In genomic region chr3:67001086-67001861, GRCh38 we compare ENCODE assay signal across 20 cellular contexts. TPM values are rescaled to one million over a fixed set of nuclear protein-coding genes. Genes with fewer than 3 reads are reported as not detected.
DNase-seq lines count a peak whose midpoint lies in the region; ATAC-seq, FAIRE-seq and TF ChIP-seq lines count a peak whose summit lies in the region.
"Had no signal": no experiment of that assay in that cellular context is flagged by ENCODE, and none has a peak within 500 bp of the region (broad histone marks: within the 10 kb centered on the region; RNA-seq: fewer than 3 reads in every experiment).

No MANE protein-coding gene starts in this region.

- TSS peak; percentile 16 for BruUV-seq in K562 (replicated peaks; lab: Mats Ljungman, UMichigan)

- peaks cover 6% of the 10 kb centered on the region for H3K27me3 Mint-ChIP-seq in stimulated activated naive CD8-positive, alpha-beta T cell treated with anti-CD3 and anti-CD28 coated beads, Interleukin-15, Interleukin-2, amounts not matched to agents 100 ng/mL and 50 ng/mL, for 24 hours
- no peaks in the 10 kb centered on the region for H3K27me3 Mint-ChIP-seq in effector memory CD8-positive, alpha-beta T cell

- H3K27ac ChIP-seq in SU-DHL-6 (ENCODE audit: low read depth, low read length) (peak overlapping the region; percentile 8; the same call in 1 of the 2 replicates), K562 (ENCODE audit: extremely low read depth, low read depth, low read length) (no peak overlapping the region)
- H3K27ac ChIP-seq: dorsolateral prefrontal cortex, right lobe of liver had no signal

- no peak for TF ChIP-seq POLR2A in K562 (conservative IDR thresholded peaks at IDR 0.05)

- H3K4me1 ChIP-seq in K562 (replicated peaks in 1 of 2; ENCODE audit: control insufficient read depth in 2 of 2, insufficient read depth in 2 of 2, low read length in 2 of 2): peaks cover 4 to 14% of the 10 kb centered on the region in 2 experiments; a peak in 3 of 5 replicates
- H3K4me1 ChIP-seq: right lobe of liver had no signal

- no peak for TF ChIP-seq RAD21 in K562 (CRISPR knock-in tag; conservative IDR thresholded peaks at IDR 0.05 in 1 of 2, IDR thresholded peaks at IDR 0.05 in 1 of 2)

- CTCF ChIA-PET in K562 (lab: Yijun Ruan, JAX; ENCODE audit: low intra/inter-chr PET ratio): no interaction called here

- H3K79me2 ChIP-seq in SU-DHL-6 (ENCODE audit: insufficient read depth, low read length) (peaks cover 80% of the 10 kb centered on the region), K562 (ENCODE audit: control insufficient read depth, insufficient read depth, low read length) (peaks cover 62% of the 10 kb centered on the region)

- H3K9me3 Mint-ChIP-seq in stimulated activated naive CD8-positive, alpha-beta T cell treated with anti-CD3 and anti-CD28 coated beads, Interleukin-15, Interleukin-2, amounts not matched to agents 100 ng/mL and 50 ng/mL, for 24 hours: no peaks in the 10 kb centered on the region
- no peaks in the 10 kb centered on the region for H3K9me3 Mint-ChIP-seq in effector memory CD8-positive, alpha-beta T cell
- H3K9me3 Mint-ChIP-seq: activated naive CD8-positive, alpha-beta T cell treated with anti-CD3 and anti-CD28 coated beads, Interleukin-2, amount 10 ng/mL, durations not matched to agents 7 days and 5 days had no signal

- DNase-seq in stimulated activated naive CD8-positive, alpha-beta T cell treated with anti-CD3 and anti-CD28 coated beads, Interleukin-15, Interleukin-2, amounts not matched to agents 100 U/mL and 50 U/mL, for 24 hours: no peak
- DNase-seq in K562 (ENCODE audit: extremely low read depth in 1 of 4, low spot score in 3 of 4) (no peak), NCI-H2196 (lab: John Stamatoyannopoulos, UW; ENCODE audit: unreplicated experiment) (no peak)
- DNase-seq in activated CD4-positive, CD25-positive, alpha-beta regulatory T cell treated with anti-CD3 and anti-CD28 coated beads, Interleukin-2, amount 50 U/mL, for 72 hours: no peak
- no peak for DNase-seq in effector memory CD8-positive, alpha-beta T cell
- DNase-seq: activated naive CD8-positive, alpha-beta T cell treated with anti-CD3 and anti-CD28 coated beads, Interleukin-2, amount 10 ng/mL, durations not matched to agents 7 days and 5 days; dorsolateral prefrontal cortex; H7; KBM-7; left ventricle myocardium inferior; mucosa of descending colon; NCI-H774; right lobe of liver; substantia nigra had no signal

- no peak for TF ChIP-seq CTCF in SU-DHL-6 (IDR thresholded peaks at IDR 0.05; ENCODE audit: insufficient read depth, low read length, poor library complexity, severe bottlenecking)
- no peak for TF ChIP-seq CTCF in K562 (IDR thresholded peaks at IDR 0.05 in 2 of 3, conservative IDR thresholded peaks at IDR 0.05 in 1 of 3; ENCODE audit: insufficient read depth in 2 of 3, low read depth in 1 of 3, low read length in 3 of 3)

- H3K9me1 ChIP-seq in K562 (ENCODE audit: control insufficient read depth, insufficient read depth, low read length): no peaks in the 10 kb centered on the region

- H3K9me3 ChIP-seq in SU-DHL-6 (ENCODE audit: insufficient read depth, low read length) (no peaks in the 10 kb centered on the region), K562 (replicated peaks; ENCODE audit: control insufficient read depth, insufficient read depth, low read depth, low read length) (no peaks in the 10 kb centered on the region)
- H3K9me3 ChIP-seq: left ventricle myocardium inferior, mucosa of descending colon, right lobe of liver had no signal

- H3K4me3 Mint-ChIP-seq in stimulated activated naive CD8-positive, alpha-beta T cell treated with anti-CD3 and anti-CD28 coated beads, Interleukin-15, Interleukin-2, amounts not matched to agents 100 ng/mL and 50 ng/mL, for 24 hours: peak overlapping the region; percentile 70
- no peak overlapping the region for H3K4me3 Mint-ChIP-seq in effector memory CD8-positive, alpha-beta T cell

- peaks cover 75% of the 10 kb centered on the region for H3K4me1 Mint-ChIP-seq in stimulated activated naive CD8-positive, alpha-beta T cell treated with anti-CD3 and anti-CD28 coated beads, Interleukin-15, Interleukin-2, amounts not matched to agents 100 ng/mL and 50 ng/mL, for 24 hours (ENCODE audit: low read depth)
- peaks cover 25 to 38% of the 10 kb centered on the region in 2 donors for H3K4me1 Mint-ChIP-seq in effector memory CD8-positive, alpha-beta T cell (ENCODE audit: low read depth in 2 of 2)

- H3K9ac ChIP-seq in SU-DHL-6 (ENCODE audit: low read length): peak overlapping the region; percentile 43
- 0 out of 4 replicates have a peak overlapping the region, but pooled peaks of 1 of the 2 experiments have one; percentile 21 for H3K9ac ChIP-seq in K562 (ENCODE audit: insufficient read depth in 1 of 2, low read depth in 2 of 2, low read length in 2 of 2)

- WGBS in K562 (ENCODE audit: insufficient coverage, low coverage, missing lambda C conversion rate): 56% methylated on average over 8 of the region's 8 CpGs

- H3K4me3 ChIP-seq in SU-DHL-6 (ENCODE audit: insufficient read depth, low read length, poor library complexity, severe bottlenecking) (peak overlapping the region; percentile 74), K562 (no peak overlapping the region; the same call in 1 of the 2 replicates)
- H3K4me3 ChIP-seq: mucosa of descending colon, right lobe of liver had no signal

- peaks cover 28% of the 10 kb centered on the region for H3F3A ChIP-seq in SU-DHL-6 (ENCODE audit: insufficient read depth)

- no peak for ATAC-seq in stimulated activated naive CD8-positive, alpha-beta T cell treated with anti-CD3 and anti-CD28 coated beads, Interleukin-15, Interleukin-2, amounts not matched to agents 100 U/mL and 50 U/mL, for 24 hours
- ATAC-seq in K562 (no peak), HG03521 (IDR thresholded peaks at IDR 0.05; ENCODE audit: unreplicated experiment) (no peak)
- ATAC-seq in effector memory CD8-positive, alpha-beta T cell (replicated peaks): no peak
- ATAC-seq: esophagus mucosa, mucosa of descending colon, Panc1, right lobe of liver had no signal

- H3K36me3 Mint-ChIP-seq in stimulated activated naive CD8-positive, alpha-beta T cell treated with anti-CD3 and anti-CD28 coated beads, Interleukin-15, Interleukin-2, amounts not matched to agents 100 ng/mL and 50 ng/mL, for 24 hours (ENCODE audit: low read depth): peaks cover 56% of the 10 kb centered on the region
- peaks cover 21% of the 10 kb centered on the region for H3K36me3 Mint-ChIP-seq in effector memory CD8-positive, alpha-beta T cell (ENCODE audit: insufficient read depth)

- POLR2A ChIA-PET in K562 (lab: Yijun Ruan, JAX): no interaction called here

- peak overlapping the region; percentile 70 for H3K27ac Mint-ChIP-seq in stimulated activated naive CD8-positive, alpha-beta T cell treated with anti-CD3 and anti-CD28 coated beads, Interleukin-15, Interleukin-2, amounts not matched to agents 100 ng/mL and 50 ng/mL, for 24 hours
- peak overlapping the region in 1 of 2 donors; percentile 48 for H3K27ac Mint-ChIP-seq in effector memory CD8-positive, alpha-beta T cell
- H3K27ac Mint-ChIP-seq: activated naive CD8-positive, alpha-beta T cell treated with anti-CD3 and anti-CD28 coated beads, Interleukin-2, amount 10 ng/mL, durations not matched to agents 7 days and 5 days had no signal

- H4K20me1 ChIP-seq in SU-DHL-6 (ENCODE audit: low read depth, low read length) (peaks cover 48% of the 10 kb centered on the region), K562 (replicated peaks; ENCODE audit: control insufficient read depth, insufficient read depth, low read length) (no peaks in the 10 kb centered on the region)

- in situ Hi-C loops in K562 (cut with MboI): loop anchor here (25.0 kb wide), 1 partner anchor 1339 kb away; no protein-coding TSS in a partner anchor

- H3K4me2 ChIP-seq in SU-DHL-6 (ENCODE audit: low read depth, low read length, poor library complexity, severe bottlenecking) (peak overlapping the region; percentile 99), K562 (ENCODE audit: insufficient read depth, low read length) (peak overlapping the region; percentile 30; the same call in 1 of the 2 replicates)

- H3K36me3 ChIP-seq in SU-DHL-6 (ENCODE audit: low read length) (peaks cover 47% of the 10 kb centered on the region), K562 (ENCODE audit: control insufficient read depth, insufficient read depth, low read length) (peaks cover 32% of the 10 kb centered on the region; the same call in 2 of the 3 replicates)
- H3K36me3 ChIP-seq: right lobe of liver had no signal

- TF ChIP-seq EP300 in K562 (IDR thresholded peaks at IDR 0.05; ENCODE audit: low read length): no peak

- H3K9me2 ChIP-seq in SU-DHL-6 (replicated peaks; ENCODE audit: insufficient read depth, low read length): no peaks in the 10 kb centered on the region

- intact Hi-C loops in K562 (cut with micrococcal nuclease): no loop called here

- no peak for FAIRE-seq in K562 (lab: Jason Lieb, UNC)
- FAIRE-seq: bronchial epithelial cell had no signal

- H2AFZ ChIP-seq in SU-DHL-6 (ENCODE audit: low read depth, low read length, severe bottlenecking): no peak overlapping the region
- H2AFZ ChIP-seq in K562 (ENCODE audit: low read depth, low read length): no peak overlapping the region

- H3K27me3 ChIP-seq in SU-DHL-6 (ENCODE audit: low read length) (no peaks in the 10 kb centered on the region), K562 (ENCODE audit: control insufficient read depth in 2 of 2, insufficient read depth in 2 of 2, low read length in 2 of 2) (no peaks in the 10 kb centered on the region)
- H3K27me3 ChIP-seq: dorsolateral prefrontal cortex had no signal

RNA-seq across cellular contexts. Expression of gene KBTBD8, which starts 3.2 kb away (rescaled TPM):
- total RNA-seq in K562 (2011; cell fraction: chromatin; rRNA removed; ENCODE audit: low replicate concordance): 7.1 and 16.3 TPM in 2 replicates
- 2.1 and 2.8 TPM in 2 replicates for total RNA-seq in K562 (2011; cell fraction: nucleolus; rRNA removed)
- total RNA-seq in K562 (2011; cell fraction: nucleoplasm; rRNA removed): 6.5 and 6.6 TPM in 2 replicates
- 2.7 and 4.8 TPM in 2 replicates for total RNA-seq in K562 (2014; rRNA removed)
- 9.1 and 10.9 TPM in 2 replicates for total RNA-seq in K562 (2014; rRNA removed; fragmentation: Illumina TruSeq; extraction: Trizol)
- total RNA-seq in K562 (2015; rRNA removed; fragmentation: Illumina TruSeq; extraction: Trizol): 9.1 and 10.5 TPM in 2 replicates
- 7.7 and 7.8 TPM in 2 replicates for total RNA-seq in K562 (2021)
- 4.5 and 5.9 TPM in 2 replicates for polyA plus RNA-seq in K562 (2011; rRNA removed)
- 0.39 and 2.1 TPM in 2 replicates for polyA plus RNA-seq in K562 (2011; cell fraction: cytosol; rRNA removed)
- polyA plus RNA-seq in K562 (2011; cell fraction: nucleus; rRNA removed): 2.3 and 2.8 TPM in 2 replicates
- 3.8 and 3.9 TPM in 2 replicates for polyA plus RNA-seq in K562 (2012)
- 5.6 and 6.5 TPM in 2 replicates for polyA plus RNA-seq in K562 (2014; fragmentation: Illumina TruSeq; extraction: Trizol)
- polyA plus RNA-seq in K562 (2014; fragmentation: Nextera tagmentation; extraction: Ambion mirVana): 1 to 10 TPM; 2.8 to 3.7 TPM
- 3.6 and 4.4 TPM in 2 replicates for polyA plus RNA-seq in K562 (2014; rRNA removed)
- 10.6 and 12.0 TPM in 2 replicates for polyA minus RNA-seq in K562 (2011; rRNA and poly(A)+ RNA removed)
- polyA minus RNA-seq in K562 (2011; cell fraction: cytosol; rRNA and poly(A)+ RNA removed): 1.5 and 3.4 TPM in 2 replicates
- polyA minus RNA-seq in K562 (2011; cell fraction: nucleus; rRNA and poly(A)+ RNA removed): 3.2 and 8.4 TPM in 2 replicates
